7 cellular contexts compared by ENCODE assay signal in genomic region chr7:127588697-127589482, GRCh38. TPM values are rescaled to one million over a fixed set of nuclear protein-coding genes. Genes with fewer than 3 reads are reported as not detected.
DNase-seq lines count a peak whose midpoint lies in the region; ATAC-seq and TF ChIP-seq lines count a peak whose summit lies in the region.

No MANE protein-coding gene starts in this region.

- H3K36me3 Mint-ChIP-seq in dendritic cell treated with granulocyte-macrophage colony-stimulating factor and Interleukin-4, amounts not matched to agents 40 ng/mL and 50 ng/mL, for 4 days (ENCODE audit: low read depth) = peaks cover 42% of the 10 kb centered on the region

- no peaks in the 10 kb centered on the region for H3K27me3 Mint-ChIP-seq in dendritic cell treated with granulocyte-macrophage colony-stimulating factor and Interleukin-4, amounts not matched to agents 40 ng/mL and 50 ng/mL, for 4 days

- H3K36me3 ChIP-seq in MG63 = no peaks in the 10 kb centered on the region; the same call in 1 of the 2 replicates

- H3K9me3 Mint-ChIP-seq in dendritic cell treated with granulocyte-macrophage colony-stimulating factor and Interleukin-4, amounts not matched to agents 40 ng/mL and 50 ng/mL, for 4 days = no peaks in the 10 kb centered on the region

- no peak for DNase-seq in GM12864 (ENCODE audit: low read depth)
- DNase-seq in HCEC 1CT = peak; percentile 58
- DNase-seq in MG63 = peak; percentile 39
- DNase-seq in T-helper 2 cell = peak in 3 of 5 experiments; percentile 11 to 43 (median 14)
- DNase-seq in left colon = peak; percentile 64 to 68
- DNase-seq in stimulated activated CD4-positive, alpha-beta T cell treated with anti-CD3 and anti-CD28 coated beads, Interleukin-2, amount 100 ng/mL, for 4 hours (ENCODE audit: low read depth) = peak; percentile 11

- H3K4me3 ChIP-seq in GM12864 (ENCODE audit: low read depth, low read length) (peak overlapping the region; percentile 88), MG63 (peak overlapping the region; percentile 71)

- peak overlapping the region; percentile 80 for H3K27ac Mint-ChIP-seq in dendritic cell treated with granulocyte-macrophage colony-stimulating factor and Interleukin-4, amounts not matched to agents 40 ng/mL and 50 ng/mL, for 4 days

- no peaks in the 10 kb centered on the region for H3K27me3 ChIP-seq in MG63

- H3K4me3 Mint-ChIP-seq in dendritic cell treated with granulocyte-macrophage colony-stimulating factor and Interleukin-4, amounts not matched to agents 40 ng/mL and 50 ng/mL, for 4 days = peak overlapping the region; percentile 93

- no peaks in the 10 kb centered on the region for H3K9me3 ChIP-seq in MG63

- TF ChIP-seq CTCF in GM12864 (IDR thresholded peaks at IDR 0.05; ENCODE audit: low read depth, low read length, missing control alignments) = peak; percentile 33

- ATAC-seq in left colon = peak; percentile 53

- intact Hi-C loops in dendritic cell treated with granulocyte-macrophage colony-stimulating factor and Interleukin-4, amounts not matched to agents 40 ng/mL and 50 ng/mL, for 4 days (cut with micrococcal nuclease) = loop anchor here (1.0 to 5.0 kb wide), 3 partner anchors 63 to 753 kb away; partner anchors contain the start of genes RBM28, SND1 and ZNF800
- intact Hi-C loops in left colon (cut with DNase I, micrococcal nuclease) = no loop called here

- peaks cover 50% of the 10 kb centered on the region for H3K4me1 Mint-ChIP-seq in dendritic cell treated with granulocyte-macrophage colony-stimulating factor and Interleukin-4, amounts not matched to agents 40 ng/mL and 50 ng/mL, for 4 days (ENCODE audit: low read depth)

RNA-seq across cellular contexts. Expression of gene ARF5, which starts 0.7 kb away (rescaled TPM):
- total RNA-seq in MG63 (2014; rRNA removed; shearing (Covaris generic); ENCODE audit: low replicate concordance) = 187 and 266 TPM in 2 replicates
- total RNA-seq in left colon = 100 to 1,000 TPM; 164 to 172 TPM

RNA-seq across cellular contexts. Expression of gene GCC1, which starts 3.5 kb away (rescaled TPM):
- total RNA-seq in MG63 (2014; rRNA removed; shearing (Covaris generic); ENCODE audit: low replicate concordance) = 7.2 and 8.4 TPM in 2 replicates
- total RNA-seq in left colon = 10 to 100 TPM; 16.4 to 19.0 TPM

RNA-seq across cellular contexts. Expression of gene FSCN3, which starts 4.6 kb away (rescaled TPM):
- total RNA-seq in MG63 (2014; rRNA removed; shearing (Covaris generic); ENCODE audit: low replicate concordance) = 1.3 TPM in 1 of 2 replicates, not detected in the other
- 1 to 10 TPM in 1 of 2 donors, under 1 TPM in 1; 0.64 to 1.3 TPM for total RNA-seq in left colon

RNA-seq across cellular contexts. Expression of gene PAX4, which starts 29.1 kb away (rescaled TPM):
- not detected in 2 replicates for total RNA-seq in MG63 (2014; rRNA removed; shearing (Covaris generic); ENCODE audit: low replicate concordance)
- 1 to 10 TPM in 1 of 2 donors, under 1 TPM in 1; 0.98 to 1.6 TPM for total RNA-seq in left colon
